Comparison of ENCODE assay signal across 8 cellular contexts in genomic region chr2:180980185-180980942, GRCh38. TPM values are rescaled to one million over a fixed set of nuclear protein-coding genes. Genes with fewer than 3 reads are reported as not detected.
DNase-seq lines count a peak whose midpoint lies in the region; ATAC-seq and TF ChIP-seq lines count a peak whose summit lies in the region.

TSS of gene UBE2E3 (plus strand) at chr2:180980605. CDS start at chr2:180982043, 1,438 bp downstream.

- H3K4me3 ChIP-seq in AG04450 (ENCODE audit: low read depth, low read length) (peak within 1 kb of the TSS; percentile 82), left lung (peak within 1 kb of the TSS; percentile 52 to 61)

- DNase-seq in AG04450 (ENCODE audit: low read depth, low spot score) = peak; percentile 42
- DNase-seq in NCI-H460 (ENCODE audit: extremely low read depth, low read depth) = peak; percentile 65
- peak; percentile 76 for DNase-seq in activated CD4-positive, alpha-beta T cell treated with anti-CD3 and anti-CD28 coated beads, Interleukin-2, amount 50 U/mL, for 1 hour
- DNase-seq in dedifferentiated amniotic fluid mesenchymal stem cell (ENCODE audit: extremely low spot score) = peak; percentile 75
- DNase-seq in left lung = peak; percentile 80 to 94
- peak; percentile 70 to 74 for DNase-seq in stimulated activated CD4-positive, alpha-beta T cell treated with anti-CD3 and anti-CD28 coated beads, Interleukin-2, amount 100 ng/mL, for 48 hours

- no peaks in the 10 kb centered on the region for H3K9me3 ChIP-seq in AG04450 (ENCODE audit: control insufficient read depth, insufficient read depth, low read length)
- H3K9me3 ChIP-seq in left lung = no peaks in the 10 kb centered on the region

- peak; percentile 70 for TF ChIP-seq CTCF in AG04450 (IDR thresholded peaks at IDR 0.05; ENCODE audit: low read depth, low read length)
- peak; percentile 60 for TF ChIP-seq CTCF in left lung (IDR thresholded peaks at IDR 0.05)

- ATAC-seq in GM18858 (IDR thresholded peaks at IDR 0.05; ENCODE audit: unreplicated experiment) (peak; percentile 73), HG03066 (IDR thresholded peaks at IDR 0.05; ENCODE audit: low read depth, unreplicated experiment) (peak; percentile 64), left lung (peak; percentile 91)

- peaks cover 17 to 40% of the 10 kb centered on the region in 2 donors for H3K4me1 ChIP-seq in left lung

- H3K36me3 ChIP-seq in left lung = no peaks in the 10 kb centered on the region

- CTCF ChIA-PET in AG04450 (lab: Charles Lee) = interaction anchor here (0.5 to 3.7 kb wide), 22 partner anchors 9 to 856 kb away, joined by 3 to 43 read pairs (median 4); no protein-coding TSS in a partner anchor

- H3K27ac ChIP-seq in AG04450 (ENCODE audit: low read depth, low read length) = peak within 1 kb of the TSS; percentile 83
- H3K27ac ChIP-seq in left lung = peak within 1 kb of the TSS; percentile 81 to 84

- intact Hi-C loops in left lung (cut with DNase I) = no loop called here

- H3K27me3 ChIP-seq in AG04450 (ENCODE audit: control insufficient read depth, insufficient read depth, low read length) (no peaks in the 10 kb centered on the region), left lung (no peaks in the 10 kb centered on the region)

- POLR2A ChIA-PET in AG04450 (lab: Yijun Ruan, JAX) = interaction anchor here (0.6 to 1.5 kb wide), 6 partner anchors 8 to 789 kb away, joined by 3 to 8 read pairs (median 4); no protein-coding TSS in a partner anchor

RNA-seq across cellular contexts. Expression of gene UBE2E3, which starts in this region (rescaled TPM):
- polyA plus RNA-seq in AG04450 (2011; rRNA removed) = 124 and 127 TPM in 2 replicates
- polyA minus RNA-seq in AG04450 (2011; rRNA and poly(A)+ RNA removed) = 45.9 and 48.8 TPM in 2 replicates
- total RNA-seq in NCI-H460 (2014; rRNA removed; shearing (Covaris generic)) = 54.8 and 60.7 TPM in 2 replicates
- polyA plus RNA-seq in NCI-H460 (2014; cell fraction: nucleus; rRNA removed) = 32.5 and 40.0 TPM in 2 replicates
- total RNA-seq in left lung = 10 to 100 TPM; 53.7 to 59.1 TPM

Comparison
In these comparisons a context has a peak if more than half of its experiments do, and no peak if none do; other contexts are left out.
1. Peak in every context shown above with its lines: DNase-seq, ATAC-seq, H3K4me3 ChIP-seq and H3K27ac ChIP-seq.